In the genomic region with DNA sequence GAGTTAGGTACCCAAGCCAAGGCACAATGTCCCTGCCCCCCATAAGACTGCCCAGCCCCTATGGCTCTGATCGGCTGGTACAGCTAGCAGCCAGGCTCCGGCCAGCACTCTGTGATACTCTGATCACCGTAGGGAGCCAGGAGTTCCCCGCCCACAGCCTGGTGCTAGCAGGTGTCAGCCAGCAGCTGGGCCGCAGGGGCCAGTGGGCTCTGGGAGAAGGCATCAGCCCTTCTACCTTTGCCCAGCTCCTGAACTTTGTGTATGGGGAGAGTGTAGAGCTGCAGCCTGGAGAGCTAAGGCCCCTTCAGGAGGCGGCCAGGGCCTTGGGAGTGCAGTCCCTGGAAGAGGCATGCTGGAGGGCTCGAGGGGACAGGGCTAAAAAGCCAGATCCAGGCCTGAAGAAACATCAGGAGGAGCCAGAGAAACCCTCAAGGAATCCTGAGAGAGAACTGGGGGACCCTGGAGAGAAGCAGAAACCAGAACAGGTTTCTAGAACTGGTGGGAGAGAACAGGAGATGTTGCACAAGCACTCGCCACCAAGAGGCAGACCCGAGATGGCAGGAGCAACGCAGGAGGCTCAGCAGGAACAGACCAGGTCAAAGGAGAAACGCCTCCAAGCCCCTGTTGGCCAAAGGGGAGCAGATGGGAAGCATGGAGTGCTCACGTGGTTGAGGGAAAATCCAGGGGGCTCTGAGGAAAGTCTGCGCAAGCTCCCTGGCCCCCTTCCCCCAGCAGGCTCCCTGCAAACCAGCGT, we compare ENCODE assay signal across 8 cellular contexts. TPM values are rescaled to one million over a fixed set of nuclear protein-coding genes. Genes with fewer than 3 reads are reported as not detected.
DNase-seq lines count a peak whose midpoint lies in the region; ATAC-seq and TF ChIP-seq lines count a peak whose summit lies in the region.
"Had no signal": no experiment of that assay in that cellular context is flagged by ENCODE, and none has a peak within 500 bp of the region (broad histone marks: within the 10 kb centered on the region; RNA-seq: fewer than 3 reads in every experiment).

No MANE protein-coding gene starts in this region.

- TF ChIP-seq CTCF in GM10248 (IDR thresholded peaks at IDR 0.05; ENCODE audit: control extremely low read depth, extremely low read depth, low read depth, missing control alignments): peak; percentile 45

- POLR2A ChIA-PET in GM10248 (lab: Yijun Ruan, JAX): interaction anchor here (5.0 kb wide), 1 partner anchor 12 kb away, joined by 42 read pairs; no protein-coding TSS in a partner anchor

- H3K4me2 ChIP-seq in Karpas-422 (ENCODE audit: low read depth, low read length, poor library complexity, severe bottlenecking): no peak overlapping the region

- CTCF ChIA-PET in GM10248 (lab: Yijun Ruan, JAX): interaction anchor here (0.7 to 6.0 kb wide), 8 partner anchors 15 to 216 kb away, joined by 3 to 184 read pairs (median 4); a partner anchor contains a TSS

- H2AFZ ChIP-seq in Karpas-422 (ENCODE audit: low read length): no peak overlapping the region

- H3K27me3 ChIP-seq in Karpas-422 (ENCODE audit: low read length): no peaks in the 10 kb centered on the region
- H3K27me3 ChIP-seq: ovary had no signal

- no peak for ATAC-seq in GM19324 (IDR thresholded peaks at IDR 0.05; ENCODE audit: low FRiP score, unreplicated experiment)

- peaks cover 3% of the 10 kb centered on the region; the same call in 1 of the 2 replicates for H3K36me3 ChIP-seq in Karpas-422 (ENCODE audit: insufficient read depth, low read length)
- H3K36me3 ChIP-seq: ovary had no signal

- H3K4me1 ChIP-seq in Karpas-422 (ENCODE audit: low read length): peaks cover 32% of the 10 kb centered on the region

- H3K9me3 ChIP-seq in Karpas-422 (ENCODE audit: low read length): no peaks in the 10 kb centered on the region
- H3K9me3 ChIP-seq: ovary had no signal

- no peak overlapping the region for H3K4me3 ChIP-seq in Karpas-422 (ENCODE audit: low read length)
- H3K4me3 ChIP-seq: ovary had no signal

- peaks cover 21% of the 10 kb centered on the region; the same call in 1 of the 2 replicates for H4K20me1 ChIP-seq in Karpas-422 (ENCODE audit: insufficient read depth, low read depth, low read length)

- H3K79me2 ChIP-seq in Karpas-422 (ENCODE audit: low read length): peaks cover 17% of the 10 kb centered on the region

- no peaks in the 10 kb centered on the region for H3K9me2 ChIP-seq in Karpas-422 (replicated peaks; ENCODE audit: insufficient read depth, low read length)

- 0 out of 2 replicates have a peak overlapping the region, but pooled peaks have one; percentile 87 for H3K9ac ChIP-seq in Karpas-422 (ENCODE audit: low read length)

- no peak overlapping the region for H3K27ac ChIP-seq in Karpas-422 (ENCODE audit: low read length)

- DNase-seq in GM10248 (ENCODE audit: extremely low spot score) (peak; percentile 57), Karpas-422 (no peak), ecto neural progenitor cell (ENCODE audit: low spot score) (peak; percentile 59), nucleus accumbens (lab: John Stamatoyannopoulos, UW) (no peak), DMS153 (lab: John Stamatoyannopoulos, UW) (no peak)
- DNase-seq: IMR-90 had no signal

RNA-seq across cellular contexts. Expression of a gene that starts 3.0 kb away (rescaled TPM):
- 15.3 and 21.4 TPM in 2 replicates for total RNA-seq in Karpas-422 (2014; rRNA removed; shearing (Covaris generic); ENCODE audit: low replicate concordance)

RNA-seq across cellular contexts. Expression of a gene that starts 10.4 kb away (rescaled TPM):
- total RNA-seq in Karpas-422 (2014; rRNA removed; shearing (Covaris generic); ENCODE audit: low replicate concordance): not detected in 2 replicates
- total RNA-seq: IMR-90 had no signal

RNA-seq across cellular contexts. Expression of a gene that starts 27.5 kb away (rescaled TPM):
- 1.5 and 15.2 TPM in 2 replicates for total RNA-seq in Karpas-422 (2014; rRNA removed; shearing (Covaris generic); ENCODE audit: low replicate concordance)

RNA-seq across cellular contexts. Expression of a gene that starts 30.4 kb away (rescaled TPM):
- 31.7 and 50.4 TPM in 2 replicates for total RNA-seq in Karpas-422 (2014; rRNA removed; shearing (Covaris generic); ENCODE audit: low replicate concordance)

RNA-seq across cellular contexts. Expression of a gene that starts 30.7 kb away (rescaled TPM):
- total RNA-seq in Karpas-422 (2014; rRNA removed; shearing (Covaris generic); ENCODE audit: low replicate concordance): 47.7 and 112 TPM in 2 replicates

Comparison
In these comparisons a context has a peak if more than half of its experiments do, and no peak if none do; other contexts are left out.
1. DNase-seq: peak in GM10248 (single experiment) and ecto neural progenitor cell (single experiment); none in Karpas-422 (single experiment), nucleus accumbens (0 of 56) and DMS153 (single experiment).